In the genomic region with DNA sequence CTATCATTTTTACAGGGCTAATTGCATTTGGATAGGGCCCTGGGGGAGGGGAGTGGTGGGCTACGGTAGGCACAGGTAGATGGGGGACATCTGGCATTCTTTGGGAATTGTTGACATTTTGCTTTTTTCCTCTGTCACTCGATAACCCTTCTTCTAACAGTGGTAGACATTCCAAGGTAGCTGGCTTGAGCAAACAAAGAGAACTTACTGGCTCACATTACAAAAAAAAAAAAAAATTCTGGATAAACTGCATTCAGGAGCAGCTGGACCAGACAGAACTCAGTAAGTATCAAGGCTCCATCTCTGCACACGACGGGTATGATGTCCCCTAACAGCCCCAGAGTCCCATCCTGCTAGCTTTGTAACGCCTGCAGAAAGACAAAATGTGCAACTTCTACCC, we compare ENCODE assay signal across 24 cellular contexts.
"Had no signal": no experiment of that assay in that cellular context is flagged by ENCODE, and none has a peak within 500 bp of the region (broad histone marks: within the 10 kb centered on the region; RNA-seq: fewer than 3 reads in every experiment).

No MANE protein-coding gene starts in this region.

- H3K27me3 Mint-ChIP-seq: activated CD4-positive, alpha-beta memory T cell treated with anti-CD3 and anti-CD28 coated beads for 36 hours; activated naive CD8-positive, alpha-beta T cell treated with anti-CD3 and anti-CD28 coated beads, Interleukin-2, amount 10 ng/mL, durations not matched to agents 7 days and 5 days; naive B cell had no signal

- ATAC-seq: heart left ventricle; left lobe of liver; lower lobe of right lung; right lobe of liver; stimulated activated effector memory CD8-positive, alpha-beta T cell treated with anti-CD3 and anti-CD28 coated beads, Interleukin-12 subunit alpha, Interleukin-12 subunit beta, amount 100 ng/mL, for 72 hours had no signal

- FAIRE-seq: keratinocyte, urothelium cell line had no signal

- DNase-seq: activated CD4-positive, alpha-beta memory T cell treated with anti-CD3 and anti-CD28 coated beads for 36 hours; activated CD4-positive, alpha-beta T cell treated with anti-CD3 and anti-CD28 coated beads for 48 hours; activated CD4-positive, CD25-positive, alpha-beta regulatory T cell; activated effector memory CD4-positive, alpha-beta T cell treated with Interleukin-2 at 50 U/mL for 16 hours; activated naive CD4-positive, alpha-beta T cell treated with anti-CD3 and anti-CD28 coated beads for 36 hours; activated naive CD8-positive, alpha-beta T cell treated with anti-CD3 and anti-CD28 coated beads, Interleukin-2, amount 10 ng/mL, durations not matched to agents 7 days and 5 days; activated T-cell treated with anti-CD3 and anti-CD28 coated beads, Interleukin-2, amount 50 U/mL, for 48 hours; amygdala; cerebellar nuclear complex; heart left ventricle; lower lobe of right lung; naive B cell; nucleus accumbens; right lobe of liver; stimulated activated CD4-positive, alpha-beta T cell treated with anti-CD3 and anti-CD28 coated beads, Interleukin-2, amount 100 ng/mL, for 24 hours; stomach; T-helper 9 cell; transverse colon had no signal

- H3K27ac Mint-ChIP-seq: activated CD4-positive, alpha-beta memory T cell treated with anti-CD3 and anti-CD28 coated beads for 36 hours; activated naive CD4-positive, alpha-beta T cell treated with anti-CD3 and anti-CD28 coated beads for 36 hours; activated naive CD8-positive, alpha-beta T cell treated with anti-CD3 and anti-CD28 coated beads, Interleukin-2, amount 10 ng/mL, durations not matched to agents 7 days and 5 days; stimulated activated effector memory CD8-positive, alpha-beta T cell treated with anti-CD3 and anti-CD28 coated beads, Interleukin-12 subunit alpha, Interleukin-12 subunit beta, amount 100 ng/mL, for 72 hours had no signal

- H3K4me3 Mint-ChIP-seq: activated CD4-positive, alpha-beta memory T cell treated with anti-CD3 and anti-CD28 coated beads for 36 hours; activated naive CD4-positive, alpha-beta T cell treated with anti-CD3 and anti-CD28 coated beads for 36 hours; activated naive CD8-positive, alpha-beta T cell treated with anti-CD3 and anti-CD28 coated beads, Interleukin-2, amount 10 ng/mL, durations not matched to agents 7 days and 5 days; stimulated activated effector memory CD8-positive, alpha-beta T cell treated with anti-CD3 and anti-CD28 coated beads, Interleukin-12 subunit alpha, Interleukin-12 subunit beta, amount 100 ng/mL, for 72 hours had no signal

- H3K9me3 ChIP-seq: lower lobe of right lung, right lobe of liver, stomach, transverse colon had no signal

- H3K27me3 ChIP-seq: heart left ventricle, right lobe of liver, stomach, transverse colon had no signal

- H3K36me3 Mint-ChIP-seq: activated CD4-positive, alpha-beta memory T cell treated with anti-CD3 and anti-CD28 coated beads for 36 hours; naive B cell; stimulated activated effector memory CD8-positive, alpha-beta T cell treated with anti-CD3 and anti-CD28 coated beads, Interleukin-12 subunit alpha, Interleukin-12 subunit beta, amount 100 ng/mL, for 72 hours had no signal

- H3K4me1 ChIP-seq: right lobe of liver had no signal

- H3K4me1 Mint-ChIP-seq: stimulated activated effector memory CD8-positive, alpha-beta T cell treated with anti-CD3 and anti-CD28 coated beads, Interleukin-12 subunit alpha, Interleukin-12 subunit beta, amount 100 ng/mL, for 72 hours had no signal

- H3K4me3 ChIP-seq: coronary artery, heart left ventricle, lower lobe of right lung, right lobe of liver, skin epidermis, stomach, transverse colon had no signal

- H3K9me3 Mint-ChIP-seq: activated CD4-positive, alpha-beta memory T cell treated with anti-CD3 and anti-CD28 coated beads for 36 hours; activated naive CD4-positive, alpha-beta T cell treated with anti-CD3 and anti-CD28 coated beads for 36 hours had no signal

- H3K36me3 ChIP-seq: heart left ventricle, lower lobe of right lung, right lobe of liver, stomach, transverse colon had no signal

- H3K27ac ChIP-seq: coronary artery, heart left ventricle, lower lobe of right lung, right lobe of liver, skin epidermis, stomach, transverse colon had no signal
